Comparison of ENCODE assay signal across 3 cellular contexts in genomic region chr7:31137234-31137633, GRCh38.
TF ChIP-seq lines count a peak whose summit lies in the region.

No MANE protein-coding gene starts in this region.

TF ChIP-seq in HepG2, 621 proteins besides CTCF, POLR2A, EP300 and RAD21:
- TF ChIP-seq ZNF44 (CRISPR knock-in tag; IDR thresholded peaks at IDR 0.05) (no peak), MAFK (conservative IDR thresholded peaks at IDR 0.05 in 1 of 2, IDR thresholded peaks at IDR 0.05 in 1 of 2; ENCODE audit: low read length in 2 of 2) (peak; percentile 8 to 43; a peak in 1 of 4 replicates), MAFF (IDR thresholded peaks at IDR 0.05; ENCODE audit: low read depth, low read length) (peak; percentile 47; the same call in 1 of the 2 replicates), TOE1 (CRISPR knock-in tag; IDR thresholded peaks at IDR 0.05) (no peak)

TF ChIP-seq in IMR-90, 13 proteins besides CTCF, POLR2A, EP300 and RAD21:
- TF ChIP-seq ELK1 (IDR thresholded peaks at IDR 0.05; ENCODE audit: borderline replicate concordance, low read depth, low read length), result no peak
- peak; percentile 23; the same call in 1 of the 2 replicates for TF ChIP-seq MAFK (IDR thresholded peaks at IDR 0.05; ENCODE audit: low read depth, low read length)

TF ChIP-seq in K562, 482 proteins besides CTCF, POLR2A, EP300 and RAD21:
- no peak for TF ChIP-seq ILF3 (IDR thresholded peaks at IDR 0.05; ENCODE audit: borderline replicate concordance)
- TF ChIP-seq TAF1 (IDR thresholded peaks at IDR 0.05; ENCODE audit: control insufficient read depth, extremely low read depth, insufficient read depth, low read length, severe bottlenecking), result no peak
- TF ChIP-seq MCM2 (IDR thresholded peaks at IDR 0.05; ENCODE audit: low read depth), result no peak
- TF ChIP-seq ZNF431 (CRISPR knock-in tag; IDR thresholded peaks at IDR 0.05), result no peak
- no peak for TF ChIP-seq POLR2H (tag; IDR thresholded peaks at IDR 0.05; ENCODE audit: low read depth)
- peak; percentile 84 for TF ChIP-seq ZNF316 (IDR thresholded peaks at IDR 0.05)
- no peak for TF ChIP-seq NCOA6 (IDR thresholded peaks at IDR 0.05)
- TF ChIP-seq SRF (CRISPR knock-in tag; IDR thresholded peaks at IDR 0.05), result no peak
- no peak for TF ChIP-seq ZNF232 (CRISPR knock-in tag; IDR thresholded peaks at IDR 0.05)
- peak; percentile 62 for TF ChIP-seq C11orf30 (IDR thresholded peaks at IDR 0.05; ENCODE audit: low read depth)
- no peak for TF ChIP-seq ZNF639 (CRISPR knock-in tag; conservative IDR thresholded peaks at IDR 0.05 in 1 of 2, IDR thresholded peaks at IDR 0.05 in 1 of 2)
- no peak for TF ChIP-seq THAP12 (CRISPR knock-in tag; IDR thresholded peaks at IDR 0.05)
- TF ChIP-seq DDX20 (tag; IDR thresholded peaks at IDR 0.05; ENCODE audit: low read depth), result no peak
- no peak for TF ChIP-seq FOXP4 (CRISPR knock-in tag; IDR thresholded peaks at IDR 0.05; ENCODE audit: borderline replicate concordance)
- no peak for TF ChIP-seq ZNF133 (CRISPR knock-in tag; IDR thresholded peaks at IDR 0.05)
- no peak for TF ChIP-seq E2F4 (CRISPR knock-in tag; IDR thresholded peaks at IDR 0.05; ENCODE audit: low read depth)
- no peak for TF ChIP-seq ZFP36 (IDR thresholded peaks at IDR 0.05; ENCODE audit: low read depth, low read length, partially characterized antibody)
- TF ChIP-seq PHB (CRISPR knock-in tag; IDR thresholded peaks at IDR 0.05), result no peak
- no peak for TF ChIP-seq ZNF551 (CRISPR knock-in tag; IDR thresholded peaks at IDR 0.05)
- TF ChIP-seq NFYB (IDR thresholded peaks at IDR 0.05; ENCODE audit: extremely low read depth, insufficient read length), result peak; percentile 26
- no peak for TF ChIP-seq FOXA3 (CRISPR knock-in tag; conservative IDR thresholded peaks at IDR 0.05 in 1 of 2, IDR thresholded peaks at IDR 0.05 in 1 of 2)
- TF ChIP-seq HBP1 (CRISPR knock-in tag; IDR thresholded peaks at IDR 0.05), result no peak
- no peak for TF ChIP-seq THAP7 (CRISPR knock-in tag; IDR thresholded peaks at IDR 0.05)
- TF ChIP-seq ZNF511 (CRISPR knock-in tag; IDR thresholded peaks at IDR 0.05), result no peak
- TF ChIP-seq FUS (optimal IDR thresholded peaks at IDR 0.05; ENCODE audit: low read depth, low read length), result no peak
- no peak for TF ChIP-seq NEUROD1 (IDR thresholded peaks at IDR 0.05; ENCODE audit: borderline replicate concordance, low read depth, low read length, partially characterized antibody)
- peak; percentile 50; the same call in 1 of the 2 replicates for TF ChIP-seq MAFG (tag; conservative IDR thresholded peaks at IDR 0.05)
- TF ChIP-seq TAL1 (IDR thresholded peaks at IDR 0.05), result no peak
- TF ChIP-seq MAFF (IDR thresholded peaks at IDR 0.05; ENCODE audit: low read length), result peak; percentile 14; the same call in 1 of the 2 replicates
- no peak for TF ChIP-seq PTRF (tag; IDR thresholded peaks at IDR 0.05)
- no peak for TF ChIP-seq NR0B1 (IDR thresholded peaks at IDR 0.05; ENCODE audit: partially characterized antibody)
- TF ChIP-seq CUX1 (CRISPR knock-in tag; IDR thresholded peaks at IDR 0.05), result no peak
- TF ChIP-seq ZNF766 (CRISPR knock-in tag; conservative IDR thresholded peaks at IDR 0.05), result no peak
- no peak for TF ChIP-seq ZNF282 (CRISPR knock-in tag; IDR thresholded peaks at IDR 0.05)
- no peak for TF ChIP-seq ARID3B (CRISPR knock-in tag; IDR thresholded peaks at IDR 0.05; ENCODE audit: borderline replicate concordance)
- TF ChIP-seq NFRKB (IDR thresholded peaks at IDR 0.05; ENCODE audit: low read depth), result no peak
- no peak for TF ChIP-seq CREBBP (IDR thresholded peaks at IDR 0.05; ENCODE audit: low read depth, low read length)
- no peak for TF ChIP-seq ELF4 (CRISPR knock-in tag; IDR thresholded peaks at IDR 0.05)
- no peak for TF ChIP-seq RNF219 (CRISPR knock-in tag; IDR thresholded peaks at IDR 0.05)
